In the genomic region with DNA sequence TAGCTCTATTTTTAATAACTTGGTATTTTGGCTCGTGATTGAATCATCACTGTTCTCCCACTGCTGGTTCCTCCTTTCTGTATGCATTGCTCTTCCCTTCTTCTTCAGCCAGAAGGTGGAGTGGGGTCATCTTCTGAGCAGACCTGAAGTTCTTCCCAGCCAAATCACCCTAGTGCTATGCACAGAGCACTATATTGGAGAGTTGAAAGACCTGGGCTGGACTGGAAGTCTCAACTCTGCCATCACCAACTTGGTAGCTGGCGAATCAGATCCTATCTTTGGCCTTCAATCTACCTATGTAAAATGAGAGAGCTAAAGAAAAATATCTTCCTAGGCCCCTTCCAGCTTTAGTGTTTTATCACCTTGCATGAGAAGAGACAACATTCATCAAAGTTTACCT, we compare ENCODE assay signal across 19 cellular contexts. TPM values are rescaled to one million over a fixed set of nuclear protein-coding genes. Genes with fewer than 3 reads are reported as not detected.
"Had no signal": no experiment of that assay in that cellular context is flagged by ENCODE, and none has a peak within 500 bp of the region (broad histone marks: within the 10 kb centered on the region; RNA-seq: fewer than 3 reads in every experiment).

No MANE protein-coding gene starts in this region.

- H3K27me3 Mint-ChIP-seq: dendritic cell treated with granulocyte-macrophage colony-stimulating factor and Interleukin-4, amounts not matched to agents 40 ng/mL and 50 ng/mL, for 4 days had no signal

- H3K36me3 Mint-ChIP-seq: activated CD4-positive, alpha-beta memory T cell treated with anti-CD3 and anti-CD28 coated beads for 36 hours had no signal

- H3K4me1 ChIP-seq: right atrium auricular region had no signal

- H3K4me2 ChIP-seq: hepatocyte had no signal

- ATAC-seq: effector memory CD8-positive, alpha-beta T cell had no signal

- H3K27me3 ChIP-seq: hepatocyte, right atrium auricular region, stomach, tibial artery had no signal

- H3K4me3 Mint-ChIP-seq: activated CD4-positive, alpha-beta memory T cell treated with anti-CD3 and anti-CD28 coated beads for 36 hours; activated naive CD8-positive, alpha-beta T cell; brain; dendritic cell treated with granulocyte-macrophage colony-stimulating factor and Interleukin-4, amounts not matched to agents 40 ng/mL and 50 ng/mL, for 4 days; effector memory CD8-positive, alpha-beta T cell; mesothelial cell of epicardium had no signal

- H3K36me3 ChIP-seq: right atrium auricular region, stomach, tibial artery had no signal

- H3K79me2 ChIP-seq: hepatocyte had no signal

- H3K27ac ChIP-seq: epithelial cell of prostate, hepatocyte, right atrium auricular region, stomach, tibial artery had no signal

- DNase-seq: activated CD4-positive, alpha-beta memory T cell treated with anti-CD3 and anti-CD28 coated beads for 36 hours; activated CD4-positive, CD25-positive, alpha-beta regulatory T cell treated with anti-CD3 and anti-CD28 coated beads, Interleukin-2, amount 50 U/mL, for 72 hours; activated gamma-delta T cell; activated T-cell treated with anti-CD3 and anti-CD28 coated beads, Interleukin-2, amount 50 U/mL, for 48 hours; amygdala; effector memory CD8-positive, alpha-beta T cell; posterior cingulate gyrus; small intestine; stomach; tibial artery had no signal

- H3K27ac Mint-ChIP-seq: activated CD4-positive, alpha-beta memory T cell treated with anti-CD3 and anti-CD28 coated beads for 36 hours; activated naive CD8-positive, alpha-beta T cell; brain; dendritic cell treated with granulocyte-macrophage colony-stimulating factor and Interleukin-4, amounts not matched to agents 40 ng/mL and 50 ng/mL, for 4 days; effector memory CD8-positive, alpha-beta T cell; mesothelial cell of epicardium had no signal

- H3K9me3 ChIP-seq: stomach had no signal

- H2AFZ ChIP-seq: hepatocyte had no signal

- H3K4me1 Mint-ChIP-seq: brain had no signal

- H3K9me3 Mint-ChIP-seq: activated CD4-positive, alpha-beta memory T cell treated with anti-CD3 and anti-CD28 coated beads for 36 hours; dendritic cell treated with granulocyte-macrophage colony-stimulating factor and Interleukin-4, amounts not matched to agents 40 ng/mL and 50 ng/mL, for 4 days had no signal

- H3K4me3 ChIP-seq: hepatocyte, right atrium auricular region, stomach, tibial artery had no signal

RNA-seq across cellular contexts. Expression of a gene that starts 54.2 kb away (rescaled TPM):
- total RNA-seq: activated CD4-positive, alpha-beta memory T cell treated with anti-CD3 and anti-CD28 coated beads for 36 hours; hepatocyte; kidney epithelial cell; myocyte; right atrium auricular region had no signal
